Comparison of ENCODE assay signal across 30 cellular contexts in the genomic region with DNA sequence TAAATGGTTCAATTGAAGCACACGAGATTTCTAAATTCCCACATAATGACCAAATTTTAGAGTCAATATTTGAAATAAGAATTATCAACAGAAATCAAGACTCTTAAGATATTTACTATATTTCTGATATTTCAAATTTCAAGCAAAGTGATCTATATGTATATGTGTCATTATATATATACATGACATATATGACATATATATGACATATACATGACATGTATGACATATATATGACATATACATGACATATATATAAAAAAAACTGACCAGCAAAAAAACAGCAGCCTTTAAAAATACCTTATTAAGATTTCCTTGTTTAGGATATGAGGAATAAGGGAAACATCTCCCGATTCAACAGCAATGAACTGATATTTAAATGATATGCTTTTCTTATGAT.
"Had no signal": no experiment of that assay in that cellular context is flagged by ENCODE, and none has a peak within 500 bp of the region (broad histone marks: within the 10 kb centered on the region; RNA-seq: fewer than 3 reads in every experiment).

No MANE protein-coding gene starts in this region.

- H3K27ac Mint-ChIP-seq: activated CD4-positive, alpha-beta T cell treated with anti-CD3 and anti-CD28 coated beads, Interleukin-2, amount 10 ng/mL, durations not matched to agents 24 days and 14 days; activated CD8-positive, alpha-beta T cell treated with anti-CD3 and anti-CD28 coated beads, Interleukin-2, amount 10 ng/mL, durations not matched to agents 7 days and 5 days; activated naive CD4-positive, alpha-beta T cell treated with anti-CD3 and anti-CD28 coated beads for 36 hours; activated naive CD4-positive, alpha-beta T cell treated with anti-CD3 and anti-CD28 coated beads, Interleukin-2, amount 50 U/mL, for 72 hours; activated T-cell treated with anti-CD3 and anti-CD28 coated beads, Interleukin-2, amount 50 U/mL, for 24 hours; activated T-helper 2 cell treated with anti-CD3 and anti-CD28 coated beads, Interferon-gamma antibody, Interleukin-2, Interleukin-4, amounts not matched to agents 10 μg/mL and 5 μg/mL and 100 μg/mL, durations not matched to agents 14 hours and 24 hours and 36 hours; brain had no signal

- H3K9me3 Mint-ChIP-seq: activated CD4-positive, alpha-beta T cell treated with anti-CD3 and anti-CD28 coated beads, Interleukin-2, amount 10 ng/mL, durations not matched to agents 24 days and 14 days; activated naive CD4-positive, alpha-beta T cell treated with anti-CD3 and anti-CD28 coated beads for 36 hours; activated naive CD4-positive, alpha-beta T cell treated with anti-CD3 and anti-CD28 coated beads, Interleukin-2, amount 50 U/mL, for 72 hours; activated T-cell treated with anti-CD3 and anti-CD28 coated beads, Interleukin-2, amount 50 U/mL, for 24 hours; activated T-helper 2 cell treated with anti-CD3 and anti-CD28 coated beads, Interferon-gamma antibody, Interleukin-2, Interleukin-4, amounts not matched to agents 10 μg/mL and 5 μg/mL and 100 μg/mL, durations not matched to agents 14 hours and 24 hours and 36 hours had no signal

- H3K27me3 Mint-ChIP-seq: activated CD4-positive, alpha-beta T cell treated with anti-CD3 and anti-CD28 coated beads, Interleukin-2, amount 10 ng/mL, durations not matched to agents 24 days and 14 days; activated T-cell treated with anti-CD3 and anti-CD28 coated beads, Interleukin-2, amount 50 U/mL, for 24 hours had no signal

- H3K9ac ChIP-seq: KMS-11 had no signal

- H3K27me3 ChIP-seq: adrenal gland, SJCRH30 had no signal

- H3K27ac ChIP-seq: adrenal gland, KMS-11, PC-9, SJCRH30, SK-N-MC, WERI-Rb-1 had no signal

- H3K4me1 ChIP-seq: adrenal gland had no signal

- H3K4me3 Mint-ChIP-seq: activated CD4-positive, alpha-beta T cell treated with anti-CD3 and anti-CD28 coated beads, Interleukin-2, amount 10 ng/mL, durations not matched to agents 24 days and 14 days; activated CD8-positive, alpha-beta T cell treated with anti-CD3 and anti-CD28 coated beads, Interleukin-2, amount 10 ng/mL, durations not matched to agents 7 days and 5 days; activated naive CD4-positive, alpha-beta T cell treated with anti-CD3 and anti-CD28 coated beads for 36 hours; activated T-cell treated with anti-CD3 and anti-CD28 coated beads, Interleukin-2, amount 50 U/mL, for 24 hours; brain had no signal

- H3K36me3 ChIP-seq: adrenal gland had no signal

- DNase-seq: activated CD4-positive, alpha-beta T cell treated with anti-CD3 and anti-CD28 coated beads, Interleukin-2, amount 10 ng/mL, durations not matched to agents 24 days and 14 days; activated CD4-positive, alpha-beta T cell treated with anti-CD3 and anti-CD28 coated beads, Interleukin-2, amount 50 U/mL, for 48 hours; activated CD8-positive, alpha-beta T cell treated with anti-CD3 and anti-CD28 coated beads, Interleukin-2, amount 10 ng/mL, durations not matched to agents 7 days and 5 days; activated gamma-delta T cell treated with Interleukin-2 at 50 U/mL for 16 hours; activated naive CD4-positive, alpha-beta T cell treated with anti-CD3 and anti-CD28 coated beads for 36 hours; activated T-cell treated with anti-CD3 and anti-CD28 coated beads, Interleukin-2, amount 50 U/mL, for 24 hours; adrenal gland; central memory CD4-positive, alpha-beta T cell; MM.1S; MV-4-11; NCI-H1092; NCI-H1436 treated with DMSO at 0.1 percent for 48 hours; NCI-H1694 treated with DMSO at 0.1 percent for 48 hours; NCI-H2029; NCI-H345; NCI-H510A; NCI-H526; NCI-H748 treated with DMSO at 0.1 percent for 48 hours; NK-92 treated with Interleukin-12 subunit alpha and Interleukin-12 subunit beta, amount 100 ng/mL, for 24 hours; PC-9; Right ventricle myocardium superior; SJCRH30; T1000; WERI-Rb-1 had no signal

- ATAC-seq: activated CD8-positive, alpha-beta T cell treated with anti-CD3 and anti-CD28 coated beads, Interleukin-2, amount 10 ng/mL, durations not matched to agents 7 days and 5 days; activated naive CD4-positive, alpha-beta T cell treated with anti-CD3 and anti-CD28 coated beads, Interleukin-2, amount 50 U/mL, for 72 hours had no signal

- H2AFZ ChIP-seq: PC-9 had no signal

- FAIRE-seq: bronchial epithelial cell had no signal

- H3K4me3 ChIP-seq: adrenal gland, PC-9, SJCRH30, SK-N-MC had no signal

- H3K4me2 ChIP-seq: KMS-11, PC-9 had no signal

- H3K9me3 ChIP-seq: adrenal gland, SJCRH30 had no signal
